ENCODE assay signal across 8 cellular contexts in the genomic region with DNA sequence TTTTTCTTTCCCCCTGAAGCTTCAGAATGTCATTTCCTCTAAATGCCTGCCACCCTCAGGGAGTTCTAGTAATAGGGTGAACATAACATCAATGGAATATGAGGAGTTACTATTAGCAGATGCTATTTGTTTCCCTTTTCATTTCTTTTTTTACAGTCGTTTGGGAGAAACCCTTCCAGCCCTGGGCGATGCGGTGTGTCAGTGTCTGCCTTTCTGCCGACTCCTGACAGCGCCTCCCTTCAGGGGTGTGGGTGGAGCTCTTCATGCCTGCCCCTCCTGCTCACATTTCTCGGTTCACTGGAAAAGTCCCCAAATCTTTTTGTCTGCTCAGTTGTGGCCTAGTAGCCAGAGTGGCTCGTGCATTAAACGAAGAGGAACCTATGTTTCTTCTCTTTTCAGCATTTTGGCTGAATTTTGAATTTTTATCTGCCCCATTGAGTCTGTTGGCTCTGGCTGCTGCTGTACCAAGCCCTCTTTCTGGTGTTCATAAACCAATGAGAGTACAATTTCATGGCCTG.
A peak's percentile ranks its signal among the peaks of the same experiment; 100 is the strongest.
DNase-seq lines count a peak whose midpoint lies in the region; ATAC-seq and TF ChIP-seq lines count a peak whose summit lies in the region.

No MANE protein-coding gene starts in this region.

- peak overlapping the region; percentile 83 for H3K27ac ChIP-seq in OCI-LY3 (ENCODE audit: low read length)
- peak overlapping the region; percentile 26 for H3K27ac ChIP-seq in mesendoderm (ENCODE audit: low read depth, low read length)
- H3K27ac ChIP-seq in vagina = peak overlapping the region; percentile 41

- peak overlapping the region; percentile 64 for H3K9ac ChIP-seq in OCI-LY3 (ENCODE audit: low read length)
- H3K9ac ChIP-seq in mesendoderm (ENCODE audit: low read length) = peak overlapping the region; percentile 42

- H3K4me2 ChIP-seq in OCI-LY3 (ENCODE audit: low read length) (peak overlapping the region; percentile 83), mesendoderm (ENCODE audit: low read length) (peak overlapping the region; percentile 9)

- H2BK15ac ChIP-seq in mesendoderm (replicated peaks; ENCODE audit: low read depth) = no peak overlapping the region

- H3K4ac ChIP-seq in mesendoderm (ENCODE audit: low read depth, low read length) = no peak overlapping the region

- peak overlapping the region; percentile 91 for H3K18ac ChIP-seq in mesendoderm (ENCODE audit: low read length)

- H2AFZ ChIP-seq in OCI-LY3 (ENCODE audit: low read depth, low read length) = peak overlapping the region; percentile 74

- peak overlapping the region; percentile 17 for H3K4me3 Mint-ChIP-seq in activated T-cell treated with anti-CD3 and anti-CD28 coated beads, Interleukin-2, amount 50 U/mL, for 4 hours

- H4K5ac ChIP-seq in mesendoderm (ENCODE audit: low read length) = no peak overlapping the region

- H3K4me1 Mint-ChIP-seq in activated T-cell treated with anti-CD3 and anti-CD28 coated beads, Interleukin-2, amount 50 U/mL, for 4 hours (ENCODE audit: low read depth) = peaks cover 8% of the 10 kb centered on the region

- no peak for ATAC-seq in activated T-cell treated with anti-CD3 and anti-CD28 coated beads, Interleukin-2, amount 50 U/mL, for 4 hours
- ATAC-seq in HG02678 (IDR thresholded peaks at IDR 0.05; ENCODE audit: unreplicated experiment) = peak; percentile 89

- no peak overlapping the region for H4K8ac ChIP-seq in mesendoderm (ENCODE audit: low read depth, low read length)

- H3K79me1 ChIP-seq in mesendoderm (ENCODE audit: low read length) = peaks cover 31% of the 10 kb centered on the region

- H3K9me3 ChIP-seq in OCI-LY3 (ENCODE audit: insufficient read depth, low read length) = no peaks in the 10 kb centered on the region
- H3K9me3 ChIP-seq in vagina = no peaks in the 10 kb centered on the region

- no peak overlapping the region for H3K23ac ChIP-seq in mesendoderm (ENCODE audit: low read length)

- DNase-seq in activated T-cell treated with anti-CD3 and anti-CD28 coated beads, Interleukin-2, amount 50 U/mL, for 4 hours = no peak
- DNase-seq in activated T-cell treated with anti-CD3 and anti-CD28 coated beads for 4 hours (no peak), ecto neural progenitor cell (ENCODE audit: low spot score) (peak; percentile 78), mesendoderm (peak; percentile 86), vagina (ENCODE audit: extremely low spot score in 2 of 2) (no peak), DMS 273 treated with DMSO at 0.1 percent for 48 hours (lab: John Stamatoyannopoulos, UW) (no peak)

- H3K27me3 ChIP-seq in OCI-LY3 (ENCODE audit: low read depth, low read length) (no peaks in the 10 kb centered on the region), mesendoderm (ENCODE audit: insufficient read depth, low read length, poor library complexity) (no peaks in the 10 kb centered on the region), vagina (no peaks in the 10 kb centered on the region)

- H2BK120ac ChIP-seq in mesendoderm (ENCODE audit: low read depth, low read length) = no peak overlapping the region

- H3K79me2 ChIP-seq in OCI-LY3 (ENCODE audit: low read length) (no peaks in the 10 kb centered on the region), mesendoderm (ENCODE audit: control insufficient read depth, insufficient read depth, low read length) (peaks cover 48% of the 10 kb centered on the region)

- H3K36me3 Mint-ChIP-seq in activated T-cell treated with anti-CD3 and anti-CD28 coated beads, Interleukin-2, amount 50 U/mL, for 4 hours (ENCODE audit: insufficient read depth) = no peaks in the 10 kb centered on the region

- no peak overlapping the region for H2AK5ac ChIP-seq in mesendoderm (ENCODE audit: low read length)

- H4K20me1 ChIP-seq in OCI-LY3 (ENCODE audit: insufficient read depth, low read length) = no peaks in the 10 kb centered on the region

- no peak overlapping the region for H2BK5ac ChIP-seq in mesendoderm (ENCODE audit: low read length)

- no peaks in the 10 kb centered on the region for H3K36me3 ChIP-seq in OCI-LY3 (replicated peaks; ENCODE audit: low read depth, low read length)
- no peaks in the 10 kb centered on the region for H3K36me3 ChIP-seq in mesendoderm (ENCODE audit: control insufficient read depth, insufficient read depth, low read length)
- H3K36me3 ChIP-seq in vagina = no peaks in the 10 kb centered on the region

- H3K4me1 ChIP-seq in OCI-LY3 (ENCODE audit: low read length) = peaks cover 48% of the 10 kb centered on the region
- H3K4me1 ChIP-seq in mesendoderm (ENCODE audit: control insufficient read depth, low read depth, low read length) = peaks cover 50% of the 10 kb centered on the region
- peaks cover 38% of the 10 kb centered on the region for H3K4me1 ChIP-seq in vagina

- H3K56ac ChIP-seq in mesendoderm (ENCODE audit: low read length) = peak overlapping the region; percentile 42

- WGBS in mesendoderm (ENCODE audit: extremely low coverage, insufficient coverage, low lambda C conversion rate) = no CpG with 5 or more reads among the region's 8 CpGs

- no peaks in the 10 kb centered on the region for H3K9me3 Mint-ChIP-seq in activated T-cell treated with anti-CD3 and anti-CD28 coated beads, Interleukin-2, amount 50 U/mL, for 4 hours

- TF ChIP-seq POLR2A in vagina (IDR thresholded peaks at IDR 0.05) = no peak

- intact Hi-C loops in vagina (cut with DNase I) = no loop called here

- H3K4me3 ChIP-seq in OCI-LY3 (ENCODE audit: low read length) (peak overlapping the region; percentile 63), mesendoderm (ENCODE audit: low read length) (no peak overlapping the region), vagina (peak overlapping the region in 1 of 2 donors; percentile 17)

- peaks cover 3% of the 10 kb centered on the region for H3K27me3 Mint-ChIP-seq in activated T-cell treated with anti-CD3 and anti-CD28 coated beads, Interleukin-2, amount 50 U/mL, for 4 hours (ENCODE audit: low read depth)

- peak; percentile 21; the same call in 1 of the 2 replicates for TF ChIP-seq CTCF in OCI-LY3 (IDR thresholded peaks at IDR 0.05; ENCODE audit: low read depth, low read length)
- TF ChIP-seq CTCF in vagina (IDR thresholded peaks at IDR 0.05) = no peak

Comparison
In these comparisons a context has a peak if more than half of its experiments do, and no peak if none do; other contexts are left out.
1. DNase-seq: peak in ecto neural progenitor cell (single experiment) and mesendoderm (single experiment); none in activated T-cell treated with anti-CD3 and anti-CD28 coated beads, Interleukin-2, amount 50 U/mL, for 4 hours (single experiment), activated T-cell treated with anti-CD3 and anti-CD28 coated beads for 4 hours (single experiment), vagina (0 of 2) and DMS 273 treated with DMSO at 0.1 percent for 48 hours (single experiment).
2. H3K27ac ChIP-seq: peak in every context shown above with its lines; median percentile 83 in OCI-LY3; 41 in vagina; 26 in mesendoderm.